In the genomic region with DNA sequence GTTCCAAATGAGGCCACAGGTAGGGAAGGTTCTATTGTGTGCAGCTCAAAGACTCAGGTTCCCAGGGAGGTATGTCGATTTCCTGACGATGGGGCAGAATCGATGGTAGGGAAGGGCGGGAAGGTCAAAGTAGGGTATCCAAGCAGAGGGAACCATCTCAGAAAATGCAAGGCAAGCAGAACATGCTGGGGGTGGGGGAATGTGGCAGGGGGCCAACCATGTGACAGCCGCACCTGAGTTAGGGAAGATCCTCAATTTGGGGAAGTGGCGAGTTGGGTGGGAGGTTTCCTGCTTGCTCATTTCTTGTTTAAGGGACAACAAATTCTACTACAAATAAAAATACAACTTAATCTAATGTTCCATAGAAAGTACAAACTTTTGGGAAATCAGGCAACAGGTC, we compare ENCODE assay signal across 32 cellular contexts. TPM values are rescaled to one million over a fixed set of nuclear protein-coding genes. Genes with fewer than 3 reads are reported as not detected.
"Had no signal": no experiment of that assay in that cellular context is flagged by ENCODE, and none has a peak within 500 bp of the region (broad histone marks: within the 10 kb centered on the region; RNA-seq: fewer than 3 reads in every experiment).

No MANE protein-coding gene starts in this region.

- FAIRE-seq: urothelium cell line had no signal

- H2AFZ ChIP-seq: neural progenitor cell, parathyroid adenoma had no signal

- ATAC-seq: natural killer cell; psoas muscle; right cardiac atrium; sciatic nerve; stimulated activated effector memory CD8-positive, alpha-beta T cell treated with anti-CD3 and anti-CD28 coated beads, Interleukin-12 subunit alpha, Interleukin-12 subunit beta, amount 100 ng/mL, for 72 hours; stimulated activated naive B cell treated with anti-CD40 and anti-IgM and Interleukin-4, amounts not matched to agents 10 μg/mL and 1 μg/mL and 100 μg/mL, for 72 hours had no signal

- H3K27me3 ChIP-seq: neural progenitor cell, ovary, thyroid gland, tibial nerve, upper lobe of left lung, vagina had no signal

- H3K27ac ChIP-seq: neural progenitor cell, ovary, parathyroid adenoma, psoas muscle, skin epidermis, spleen, stomach, thoracic aorta, thyroid gland, tibial nerve, upper lobe of left lung, vagina had no signal

- H3K9ac ChIP-seq: neural progenitor cell, parathyroid adenoma had no signal

- H3K4me3 ChIP-seq: neural progenitor cell, ovary, psoas muscle, skin epidermis, smooth muscle cell, spleen, stomach, thoracic aorta, thyroid gland, tibial nerve, upper lobe of left lung, vagina had no signal

- DNase-seq: natural killer cell; occipital lobe; ovary; posterior cingulate gyrus; psoas muscle; right cardiac atrium; spleen; stimulated activated CD4-positive, alpha-beta T cell treated with anti-CD3 and anti-CD28 coated beads, Interleukin-12 subunit alpha, Interleukin-12 subunit beta, amount 100 ng/mL, for 4 hours; stimulated activated CD4-positive, alpha-beta T cell treated with anti-CD3 and anti-CD28 coated beads, Interleukin-1b, Interleukin-23, amount 100 ng/mL, for 48 hours; stimulated activated CD4-positive, alpha-beta T cell treated with anti-CD3 and anti-CD28 coated beads, Interleukin-4, amount 100 ng/mL, for 1 hour; stimulated activated naive B cell treated with anti-CD40 and anti-IgM and Interleukin-4, amounts not matched to agents 10 μg/mL and 1 μg/mL and 100 μg/mL, for 72 hours; stimulated activated naive CD4-positive, alpha-beta T cell treated with Interleukin-2 at 50 U/mL for 16 hours; stomach; thyroid gland; trophoblast cell; upper lobe of left lung had no signal

- H3K4me1 ChIP-seq: neural progenitor cell, psoas muscle, spleen, stomach, thyroid gland, tibial nerve, upper lobe of left lung, vagina had no signal

- H3K79me2 ChIP-seq: parathyroid adenoma had no signal

- H3K9me3 ChIP-seq: ovary, psoas muscle, spleen, stomach, thoracic aorta, thyroid gland, tibial nerve, upper lobe of left lung, vagina had no signal

- H3K36me3 ChIP-seq: neural progenitor cell, ovary, spleen, stomach, thoracic aorta, thyroid gland, tibial nerve, upper lobe of left lung, vagina had no signal

- H3K4me2 ChIP-seq: neural progenitor cell, smooth muscle cell had no signal

RNA-seq across cellular contexts. Expression of gene GRP, which starts 21.7 kb away (rescaled TPM):
- total RNA-seq: natural killer cell, osteoblast, progenitor cell of endocrine pancreas, psoas muscle, renal cortical epithelial cell, right cardiac atrium, sciatic nerve, smooth muscle cell, spleen, subcutaneous adipose tissue, thoracic aorta, tibial nerve, ureter, vagina had no signal
- polyA plus RNA-seq: neural cell, ovary, psoas muscle, right cardiac atrium, spleen had no signal
